Comparison of ENCODE assay signal across 8 cellular contexts in the genomic region with DNA sequence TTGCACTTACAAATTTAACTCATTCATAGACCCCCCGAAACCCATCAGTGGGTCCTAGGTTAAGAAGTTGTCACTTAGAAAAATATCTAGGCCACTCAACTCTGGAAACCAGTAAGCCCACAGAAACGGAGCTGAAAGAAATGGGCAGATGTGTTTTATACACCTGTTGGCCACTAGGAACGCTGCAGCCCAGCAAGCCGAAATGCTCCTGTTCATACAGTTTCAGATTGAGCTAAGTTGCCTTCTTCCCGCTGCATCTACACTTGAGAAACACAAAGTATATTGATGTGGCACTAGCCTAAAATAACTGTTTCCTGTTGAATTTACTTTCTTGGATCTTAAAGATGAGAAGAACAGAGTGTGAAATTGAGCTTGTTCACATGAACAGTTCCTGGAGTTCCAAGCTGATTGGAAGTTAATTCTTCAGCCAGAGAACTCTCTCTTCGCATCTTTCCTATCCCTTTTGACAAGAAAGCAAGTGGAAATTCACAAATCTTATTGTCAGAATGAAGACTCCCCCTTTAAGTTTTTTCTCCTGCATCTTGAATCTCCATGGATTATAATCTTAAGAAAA.
DNase-seq lines count a peak whose midpoint lies in the region; ATAC-seq, FAIRE-seq and TF ChIP-seq lines count a peak whose summit lies in the region.

No MANE protein-coding gene starts in this region.

- no peak overlapping the region for H3K4me3 Mint-ChIP-seq in HFFc6
- H3K4me3 Mint-ChIP-seq in T-helper 17 cell: no peak overlapping the region

- no peak overlapping the region for H3K4me2 ChIP-seq in K562 (ENCODE audit: insufficient read depth, low read length)

- H4K20me1 ChIP-seq in K562 (replicated peaks; ENCODE audit: control insufficient read depth, insufficient read depth, low read length): no peaks in the 10 kb centered on the region

- H3K4me1 ChIP-seq in K562 (replicated peaks in 1 of 2; ENCODE audit: control insufficient read depth in 2 of 2, insufficient read depth in 2 of 2, low read length in 2 of 2): no peaks in the 10 kb centered on the region
- no peaks in the 10 kb centered on the region for H3K4me1 ChIP-seq in kidney (ENCODE audit: control insufficient read depth in 1 of 2, insufficient read depth in 1 of 2, low read depth in 1 of 2, low read length in 2 of 2)

- H2AFZ ChIP-seq in K562 (ENCODE audit: low read depth, low read length): peak overlapping the region; percentile 81

- peak; percentile 63 to 81 for TF ChIP-seq RAD21 in K562 (CRISPR knock-in tag; conservative IDR thresholded peaks at IDR 0.05 in 1 of 2, IDR thresholded peaks at IDR 0.05 in 1 of 2)

- no TSS peak for BruUV-seq in K562 (replicated peaks; lab: Mats Ljungman, UMichigan)

- H3K4me3 ChIP-seq in AG04449 (ENCODE audit: low read depth, low read length) (no peak overlapping the region), K562 (no peak overlapping the region), kidney (ENCODE audit: low read length in 2 of 2) (no peak overlapping the region)

- POLR2A ChIA-PET in AG04449 (lab: Yijun Ruan, JAX): interaction anchor here (0.5 kb wide), 1 partner anchor 25 kb away, joined by 3 read pairs; no protein-coding TSS in a partner anchor
- POLR2A ChIA-PET in K562 (lab: Yijun Ruan, JAX): interaction anchor here (0.5 to 1.5 kb wide), 5 partner anchors 9 to 376 kb away, joined by 3 to 4 read pairs (median 3); no protein-coding TSS in a partner anchor

- no peak overlapping the region for H3K27ac Mint-ChIP-seq in HFFc6
- H3K27ac Mint-ChIP-seq in T-helper 17 cell: no peak overlapping the region

- no peaks in the 10 kb centered on the region for H3K36me3 Mint-ChIP-seq in HFFc6 (ENCODE audit: low read depth)
- no peaks in the 10 kb centered on the region for H3K36me3 Mint-ChIP-seq in T-helper 17 cell (ENCODE audit: low read depth)

- H3K4me1 Mint-ChIP-seq in HFFc6 (ENCODE audit: low read depth) (no peaks in the 10 kb centered on the region), T-helper 17 cell (peaks cover 2% of the 10 kb centered on the region)

- intact Hi-C loops in K562 (cut with micrococcal nuclease): loop anchor here (2.0 to 10.0 kb wide), 3 partner anchors 179 to 341 kb away; a partner anchor contains a TSS
- intact Hi-C loops in kidney (cut with DNase I): no loop called here

- TF ChIP-seq CTCF in AG04449 (IDR thresholded peaks at IDR 0.05; ENCODE audit: insufficient read depth, low read length, missing control alignments) (peak; percentile 71), GM10266 (IDR thresholded peaks at IDR 0.05; ENCODE audit: control insufficient read depth, insufficient read depth, low read depth, missing control alignments) (peak; percentile 65), HFFc6 (IDR thresholded peaks at IDR 0.05) (peak; percentile 79), K562 (IDR thresholded peaks at IDR 0.05 in 2 of 3, conservative IDR thresholded peaks at IDR 0.05 in 1 of 3; ENCODE audit: insufficient read depth in 2 of 3, low read depth in 1 of 3, low read length in 3 of 3) (peak; percentile 70 to 85 (median 82)), kidney (IDR thresholded peaks at IDR 0.05; ENCODE audit: borderline replicate concordance, extremely low read depth, insufficient read depth) (peak; percentile 59)

- H3K36me3 ChIP-seq in K562 (ENCODE audit: control insufficient read depth, insufficient read depth, low read length) (no peaks in the 10 kb centered on the region), kidney (ENCODE audit: control insufficient read depth in 1 of 2, insufficient read depth in 2 of 2, low read length in 2 of 2) (no peaks in the 10 kb centered on the region)

- H3K27ac ChIP-seq in K562 (ENCODE audit: extremely low read depth, low read depth, low read length) (no peak overlapping the region), kidney (ENCODE audit: low read depth in 2 of 2, low read length in 2 of 2) (no peak overlapping the region)

- DNase-seq in AG04449 (ENCODE audit: low read depth, low spot score): no peak
- DNase-seq in GM10266 (ENCODE audit: extremely low spot score): peak; percentile 24
- peak; percentile 20 for DNase-seq in HFFc6
- peak; percentile 57 for DNase-seq in NCI-H748 (lab: John Stamatoyannopoulos, UW; ENCODE audit: unreplicated experiment)
- peak; percentile 29 to 65 (median 42) for DNase-seq in K562 (ENCODE audit: extremely low read depth in 1 of 4, low spot score in 3 of 4)
- no peak for DNase-seq in kidney
- peak; percentile 70 for DNase-seq in superior temporal gyrus (ENCODE audit: extremely low spot score)
- DNase-seq in T-helper 17 cell: no peak

- FAIRE-seq in K562 (lab: Jason Lieb, UNC) (peak; percentile 84), kidney (lab: Jason Lieb, UNC) (peak; percentile 65)

- WGBS in K562 (ENCODE audit: insufficient coverage, low coverage, missing lambda C conversion rate): 12% methylated on average over 6 of the region's 6 CpGs

- peaks cover 2% of the 10 kb centered on the region; the same call in 1 of the 2 replicates for H3K27me3 Mint-ChIP-seq in HFFc6 (ENCODE audit: insufficient read depth)
- H3K27me3 Mint-ChIP-seq in T-helper 17 cell: peaks cover 16% of the 10 kb centered on the region

- no peaks in the 10 kb centered on the region for H3K9me3 Mint-ChIP-seq in HFFc6

- no peaks in the 10 kb centered on the region for H3K9me1 ChIP-seq in K562 (ENCODE audit: control insufficient read depth, insufficient read depth, low read length)

- CTCF ChIA-PET in AG04449 (lab: Yijun Ruan, JAX) (interaction anchor here (0.7 to 4.4 kb wide), 21 partner anchors 13 to 368 kb away, joined by 3 to 108 read pairs (median 3); no protein-coding TSS in a partner anchor), K562 (lab: Yijun Ruan, JAX; ENCODE audit: low intra/inter-chr PET ratio) (interaction anchor here (1.8 kb wide), 1 partner anchor 341 kb away, joined by 8 read pairs; no protein-coding TSS in a partner anchor)

- in situ Hi-C loops in K562 (cut with MboI): no loop called here

- peak; percentile 88 for ATAC-seq in K562
- no peak for ATAC-seq in T-helper 17 cell

- H3K79me2 ChIP-seq in K562 (ENCODE audit: control insufficient read depth, insufficient read depth, low read length): no peaks in the 10 kb centered on the region

- TF ChIP-seq EP300 in K562 (IDR thresholded peaks at IDR 0.05; ENCODE audit: low read length): no peak

- H3K9me3 ChIP-seq in K562 (replicated peaks; ENCODE audit: control insufficient read depth, insufficient read depth, low read depth, low read length): no peaks in the 10 kb centered on the region
- H3K9me3 ChIP-seq in kidney (ENCODE audit: control insufficient read depth in 1 of 2, low read length in 2 of 2): no peaks in the 10 kb centered on the region
- H3K9me3 ChIP-seq in T-helper 17 cell (ENCODE audit: control insufficient read depth, low read length, poor library complexity, severe bottlenecking): no peaks in the 10 kb centered on the region

- no peak overlapping the region for H3K9ac ChIP-seq in K562 (ENCODE audit: insufficient read depth in 1 of 2, low read depth in 2 of 2, low read length in 2 of 2)
- H3K9ac ChIP-seq in kidney (ENCODE audit: low read length in 2 of 2): no peak overlapping the region

- TF ChIP-seq POLR2A in K562 (conservative IDR thresholded peaks at IDR 0.05): no peak

- no peaks in the 10 kb centered on the region for H3K27me3 ChIP-seq in K562 (ENCODE audit: control insufficient read depth in 2 of 2, insufficient read depth in 2 of 2, low read length in 2 of 2)

TF ChIP-seq in K562, 482 proteins besides CTCF, POLR2A, EP300 and RAD21:
- peak; percentile 15; the same call in 1 of the 2 replicates for TF ChIP-seq STAG1 (CRISPR knock-in tag; IDR thresholded peaks at IDR 0.05; ENCODE audit: borderline replicate concordance)
- TF ChIP-seq RBM14 (IDR thresholded peaks at IDR 0.05; ENCODE audit: borderline replicate concordance, insufficient read depth, low read depth, low read length): no peak
- peak; percentile 41 for TF ChIP-seq SMC3 (conservative IDR thresholded peaks at IDR 0.05; ENCODE audit: insufficient read depth, low read depth, low read length)

Comparison
In these comparisons a context has a peak if more than half of its experiments do, and no peak if none do; other contexts are left out.
1. DNase-seq: peak in GM10266 (single experiment), HFFc6 (single experiment), NCI-H748 (single experiment), K562 (4 of 4) and superior temporal gyrus (single experiment); none in AG04449 (single experiment), kidney (single experiment) and T-helper 17 cell (0 of 3).
2. Peak in every context shown above with its lines, with median percentiles within 50 percentile points of each other: CTCF ChIP-seq.